Comparison of ENCODE assay signal across 4 cellular contexts in genomic region chr14:33855672-33856071, GRCh38.
A peak's percentile ranks its signal among the peaks of the same experiment; 100 is the strongest.
TF ChIP-seq lines count a peak whose summit lies in the region.

No MANE protein-coding gene starts in this region.

TF ChIP-seq in HepG2, 621 proteins besides CTCF, POLR2A, EP300 and RAD21:
- peak; percentile 67; the same call in 1 of the 2 replicates for TF ChIP-seq SRF (IDR thresholded peaks at IDR 0.05; ENCODE audit: low read depth, low read length)
- TF ChIP-seq ZNF777 (CRISPR knock-in tag; IDR thresholded peaks at IDR 0.05) = no peak

TF ChIP-seq in H1, 55 proteins besides CTCF, POLR2A, EP300 and RAD21:
- TF ChIP-seq SUZ12 (IDR thresholded peaks at IDR 0.05; ENCODE audit: low read length) (no peak), SRF (IDR thresholded peaks at IDR 0.05; ENCODE audit: low read depth, low read length) (peak; percentile 95)

TF ChIP-seq in SK-N-SH treated with all-trans-retinoic acid at 6 μM for 48 hours, 23 proteins besides CTCF, POLR2A, EP300 and RAD21:
- TF ChIP-seq, protein P1, sequence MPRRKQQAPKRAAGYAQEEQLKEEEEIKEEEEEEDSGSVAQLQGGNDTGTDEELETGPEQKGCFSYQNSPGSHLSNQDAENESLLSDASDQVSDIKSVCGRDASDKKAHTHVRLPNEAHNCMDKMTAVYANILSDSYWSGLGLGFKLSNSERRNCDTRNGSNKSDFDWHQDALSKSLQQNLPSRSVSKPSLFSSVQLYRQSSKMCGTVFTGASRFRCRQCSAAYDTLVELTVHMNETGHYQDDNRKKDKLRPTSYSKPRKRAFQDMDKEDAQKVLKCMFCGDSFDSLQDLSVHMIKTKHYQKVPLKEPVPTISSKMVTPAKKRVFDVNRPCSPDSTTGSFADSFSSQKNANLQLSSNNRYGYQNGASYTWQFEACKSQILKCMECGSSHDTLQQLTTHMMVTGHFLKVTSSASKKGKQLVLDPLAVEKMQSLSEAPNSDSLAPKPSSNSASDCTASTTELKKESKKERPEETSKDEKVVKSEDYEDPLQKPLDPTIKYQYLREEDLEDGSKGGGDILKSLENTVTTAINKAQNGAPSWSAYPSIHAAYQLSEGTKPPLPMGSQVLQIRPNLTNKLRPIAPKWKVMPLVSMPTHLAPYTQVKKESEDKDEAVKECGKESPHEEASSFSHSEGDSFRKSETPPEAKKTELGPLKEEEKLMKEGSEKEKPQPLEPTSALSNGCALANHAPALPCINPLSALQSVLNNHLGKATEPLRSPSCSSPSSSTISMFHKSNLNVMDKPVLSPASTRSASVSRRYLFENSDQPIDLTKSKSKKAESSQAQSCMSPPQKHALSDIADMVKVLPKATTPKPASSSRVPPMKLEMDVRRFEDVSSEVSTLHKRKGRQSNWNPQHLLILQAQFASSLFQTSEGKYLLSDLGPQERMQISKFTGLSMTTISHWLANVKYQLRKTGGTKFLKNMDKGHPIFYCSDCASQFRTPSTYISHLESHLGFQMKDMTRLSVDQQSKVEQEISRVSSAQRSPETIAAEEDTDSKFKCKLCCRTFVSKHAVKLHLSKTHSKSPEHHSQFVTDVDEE (CRISPR knock-in tag; IDR thresholded peaks at IDR 0.05) = no peak
- TF ChIP-seq ARNTL (CRISPR knock-in tag; IDR thresholded peaks at IDR 0.05; ENCODE audit: borderline replicate concordance, low read depth) = no peak
- no peak for TF ChIP-seq BACH2 (CRISPR knock-in tag; IDR thresholded peaks at IDR 0.05; ENCODE audit: borderline replicate concordance)
- no peak for TF ChIP-seq ZNF70 (CRISPR knock-in tag; IDR thresholded peaks at IDR 0.05)
- TF ChIP-seq CSRNP3 (CRISPR knock-in tag; IDR thresholded peaks at IDR 0.05) = no peak

TF ChIP-seq in HEK293T, 16 proteins besides CTCF, POLR2A, EP300 and RAD21:
- TF ChIP-seq SUZ12 (IDR thresholded peaks at IDR 0.05) (no peak), ARNT (IDR thresholded peaks at IDR 0.05) (no peak), FOXA1 (IDR thresholded peaks at IDR 0.05) (no peak), BHLHE40 (IDR thresholded peaks at IDR 0.05; ENCODE audit: borderline replicate concordance) (no peak), SP1 (IDR thresholded peaks at IDR 0.05) (no peak), L3MBTL2 (conservative IDR thresholded peaks at IDR 0.05) (no peak), FOXM1 (IDR thresholded peaks at IDR 0.05; ENCODE audit: borderline replicate concordance) (no peak), PKNOX1 (IDR thresholded peaks at IDR 0.05) (no peak), ELF4 (IDR thresholded peaks at IDR 0.05) (no peak), HDGF (IDR thresholded peaks at IDR 0.05; ENCODE audit: borderline replicate concordance) (no peak), TARDBP (IDR thresholded peaks at IDR 0.05) (no peak), ZNF384 (IDR thresholded peaks at IDR 0.05) (no peak), FOXK2 (IDR thresholded peaks at IDR 0.05) (no peak), CTBP1 (IDR thresholded peaks at IDR 0.05; ENCODE audit: borderline replicate concordance) (no peak), NFRKB (IDR thresholded peaks at IDR 0.05) (no peak), LEF1 (IDR thresholded peaks at IDR 0.05; ENCODE audit: borderline replicate concordance) (no peak)
